Comparison of ENCODE assay signal across 20 cellular contexts in the genomic region with DNA sequence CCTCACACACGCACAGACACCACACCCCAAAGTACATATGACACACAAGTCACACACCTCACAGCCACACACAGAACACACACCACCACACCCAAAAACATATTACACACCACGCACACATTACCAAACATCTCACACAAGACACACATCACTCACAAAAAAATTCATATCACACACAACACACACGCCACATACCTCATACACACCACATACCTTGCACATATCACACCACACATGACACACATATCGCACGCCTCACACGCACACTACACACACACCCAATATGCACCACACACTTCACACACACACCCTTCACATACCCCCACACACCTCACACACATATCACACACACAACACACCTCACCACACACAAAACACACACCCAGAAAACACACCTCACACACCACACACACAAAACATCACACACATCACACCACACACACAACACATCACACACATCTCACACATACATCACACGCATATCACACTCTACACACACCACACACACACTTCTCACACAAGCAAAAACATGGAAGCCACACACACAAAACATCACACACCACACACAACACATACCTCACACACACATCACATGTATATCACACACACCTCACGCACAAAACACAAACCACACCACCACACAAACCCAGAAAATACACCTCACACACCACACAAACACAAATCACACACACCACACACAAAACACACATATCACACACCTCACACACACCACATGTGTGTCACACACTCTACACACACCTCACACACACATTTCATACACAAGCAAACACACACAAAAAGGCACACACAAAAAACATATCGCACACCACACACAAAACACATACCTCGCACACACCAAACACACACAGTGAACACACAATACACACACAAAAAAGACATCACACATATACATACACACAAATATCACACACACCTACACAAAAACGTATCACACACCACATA.
DNase-seq lines count a peak whose midpoint lies in the region; ATAC-seq, FAIRE-seq and TF ChIP-seq lines count a peak whose summit lies in the region.
"Had no signal": no experiment of that assay in that cellular context is flagged by ENCODE, and none has a peak within 500 bp of the region (broad histone marks: within the 10 kb centered on the region; RNA-seq: fewer than 3 reads in every experiment).

No MANE protein-coding gene starts in this region.

- H3K9ac ChIP-seq in K562 (ENCODE audit: insufficient read depth in 1 of 2, low read depth in 2 of 2, low read length in 2 of 2) = no peak overlapping the region

- 45% methylated on average over 9 of the region's 11 CpGs for WGBS in K562 (ENCODE audit: insufficient coverage, low coverage, missing lambda C conversion rate)

- no peak overlapping the region for H3K4me2 ChIP-seq in K562 (ENCODE audit: insufficient read depth, low read length)

- H3K79me2 ChIP-seq in K562 (ENCODE audit: control insufficient read depth, insufficient read depth, low read length) = no peaks in the 10 kb centered on the region

- TF ChIP-seq POLR2A in K562 (conservative IDR thresholded peaks at IDR 0.05) = no peak

- TF ChIP-seq RAD21 in K562 (CRISPR knock-in tag; conservative IDR thresholded peaks at IDR 0.05 in 1 of 2, IDR thresholded peaks at IDR 0.05 in 1 of 2) = no peak

- H3K9me3 ChIP-seq in HEK293 (ENCODE audit: control insufficient read depth, insufficient read depth, low read depth, low read length) (no peaks in the 10 kb centered on the region), K562 (replicated peaks; ENCODE audit: control insufficient read depth, insufficient read depth, low read depth, low read length) (no peaks in the 10 kb centered on the region)
- H3K9me3 ChIP-seq: HAP-1 had no signal

- no peak overlapping the region for H2AFZ ChIP-seq in K562 (ENCODE audit: low read depth, low read length)

- H3K27ac ChIP-seq in HEK293 (ENCODE audit: extremely low read depth, low read depth, low read length) (no peak overlapping the region), K562 (ENCODE audit: extremely low read depth, low read depth, low read length) (no peak overlapping the region)

- peak; percentile 44 for FAIRE-seq in K562 (lab: Jason Lieb, UNC)
- FAIRE-seq in urothelium cell line (lab: Jason Lieb, UNC) = peak; percentile 94
- FAIRE-seq: GM19239, RCC 7860 had no signal

- POLR2A ChIA-PET in HEK293 (lab: Yijun Ruan, JAX) = no interaction called here
- POLR2A ChIA-PET in K562 (lab: Yijun Ruan, JAX) = no interaction called here

- DNase-seq in GM13977 (ENCODE audit: low spot score) = peak; percentile 19
- no peak for DNase-seq in K562 (ENCODE audit: extremely low read depth in 1 of 4, low spot score in 3 of 4)
- DNase-seq in urothelium cell line (ENCODE audit: low spot score) = no peak
- no peak for DNase-seq in activated effector memory CD4-positive, alpha-beta T cell treated with anti-CD3 and anti-CD28 coated beads, Interleukin-2, amount 50 U/mL, for 16 hours
- no peak for DNase-seq in NCI-H446 treated with DMSO at 0.1 percent for 48 hours (lab: John Stamatoyannopoulos, UW)
- DNase-seq: CD4-positive, CD25-positive, alpha-beta regulatory T cell; COR-L47; DMS79; MG63; NCI-H1417; NCI-H1694 treated with DMSO at 0.1 percent for 48 hours; NCI-H446; NCI-H526 treated with DMSO at 0.1 percent for 48 hours; OCI-M1; SHP77 had no signal

- no peaks in the 10 kb centered on the region for H4K20me1 ChIP-seq in K562 (replicated peaks; ENCODE audit: control insufficient read depth, insufficient read depth, low read length)

- CTCF ChIA-PET in HEK293 (lab: Yijun Ruan, JAX) (no interaction called here), K562 (lab: Yijun Ruan, JAX; ENCODE audit: low intra/inter-chr PET ratio) (no interaction called here)

- TF ChIP-seq EP300 in K562 (IDR thresholded peaks at IDR 0.05; ENCODE audit: low read length) = no peak

- in situ Hi-C loops in GM13977 (cut with MboI; ENCODE audit: low pct_unique_long_range_greater_than_20kb, low sequenced_read_pairs, unreplicated experiment) (no loop called here), K562 (cut with MboI) (no loop called here)

- TF ChIP-seq CTCF in GM13977 (IDR thresholded peaks at IDR 0.05; ENCODE audit: extremely low read depth, insufficient read depth, missing control alignments) = no peak
- TF ChIP-seq CTCF in HEK293 (tag by site-specific recombination; IDR thresholded peaks at IDR 0.05) = no peak
- no peak for TF ChIP-seq CTCF in K562 (IDR thresholded peaks at IDR 0.05 in 2 of 3, conservative IDR thresholded peaks at IDR 0.05 in 1 of 3; ENCODE audit: insufficient read depth in 2 of 3, low read depth in 1 of 3, low read length in 3 of 3)

- H3K4me1 ChIP-seq in HEK293 (ENCODE audit: control insufficient read depth, insufficient read depth, low read length) (no peaks in the 10 kb centered on the region), K562 (replicated peaks in 1 of 2; ENCODE audit: control insufficient read depth in 2 of 2, insufficient read depth in 2 of 2, low read length in 2 of 2) (peaks cover 0 to 4% of the 10 kb centered on the region in 2 experiments; a peak in 1 of 5 replicates)
- H3K4me1 ChIP-seq: HAP-1 had no signal

- intact Hi-C loops in K562 (cut with micrococcal nuclease) = no loop called here

- no peaks in the 10 kb centered on the region for H3K9me1 ChIP-seq in K562 (ENCODE audit: control insufficient read depth, insufficient read depth, low read length)

- H3K36me3 ChIP-seq in HEK293 (ENCODE audit: control insufficient read depth in 2 of 2, insufficient read depth in 1 of 2, low read length in 2 of 2) (no peaks in the 10 kb centered on the region), K562 (ENCODE audit: control insufficient read depth, insufficient read depth, low read length) (no peaks in the 10 kb centered on the region)
- H3K36me3 ChIP-seq: HAP-1, MG63 had no signal

- ATAC-seq in K562 (no peak), GM21529 (IDR thresholded peaks at IDR 0.05; ENCODE audit: unreplicated experiment) (no peak)

- BruUV-seq in K562 (replicated peaks; lab: Mats Ljungman, UMichigan) = no TSS peak

- no peak overlapping the region for H3K4me3 ChIP-seq in HEK293 (ENCODE audit: low read depth, low read length)
- no peak overlapping the region for H3K4me3 ChIP-seq in K562
- H3K4me3 ChIP-seq: HAP-1, MG63 had no signal

- H3K27me3 ChIP-seq in K562 (ENCODE audit: control insufficient read depth in 2 of 2, insufficient read depth in 2 of 2, low read length in 2 of 2) = peaks cover 0 to 28% of the 10 kb centered on the region in 2 experiments; a peak in 2 of 5 replicates
- H3K27me3 ChIP-seq: MG63 had no signal

TF ChIP-seq in HEK293, 187 proteins besides CTCF, POLR2A, EP300 and RAD21 (continues in another document):
- TF ChIP-seq ZNF473 (tag by site-specific recombination; IDR thresholded peaks at IDR 0.05) (0 out of 2 replicates have a peak, but pooled peaks have one; percentile 6), ZNF18 (tag by site-specific recombination; IDR thresholded peaks at IDR 0.05) (peak; percentile 70; the same call in 1 of the 2 replicates), ZNF114 (tag by site-specific recombination; IDR thresholded peaks at IDR 0.05) (0 out of 2 replicates have a peak, but pooled peaks have one; percentile 20), ZNF701 (tag by site-specific recombination; IDR thresholded peaks at IDR 0.05) (no peak), ZNF544 (tag by site-specific recombination; IDR thresholded peaks at IDR 0.05) (peak; percentile 62; the same call in 1 of the 2 replicates), ZNF571 (tag by site-specific recombination; IDR thresholded peaks at IDR 0.05) (0 out of 2 replicates have a peak, but pooled peaks have one; percentile 11), ZNF785 (tag by site-specific recombination; IDR thresholded peaks at IDR 0.05) (0 out of 2 replicates have a peak, but pooled peaks have one; percentile 14)

TF ChIP-seq in K562, 482 proteins besides CTCF, POLR2A, EP300 and RAD21:
- TF ChIP-seq ZBTB43 (CRISPR knock-in tag; IDR thresholded peaks at IDR 0.05) = no peak
- TF ChIP-seq, protein P1, sequence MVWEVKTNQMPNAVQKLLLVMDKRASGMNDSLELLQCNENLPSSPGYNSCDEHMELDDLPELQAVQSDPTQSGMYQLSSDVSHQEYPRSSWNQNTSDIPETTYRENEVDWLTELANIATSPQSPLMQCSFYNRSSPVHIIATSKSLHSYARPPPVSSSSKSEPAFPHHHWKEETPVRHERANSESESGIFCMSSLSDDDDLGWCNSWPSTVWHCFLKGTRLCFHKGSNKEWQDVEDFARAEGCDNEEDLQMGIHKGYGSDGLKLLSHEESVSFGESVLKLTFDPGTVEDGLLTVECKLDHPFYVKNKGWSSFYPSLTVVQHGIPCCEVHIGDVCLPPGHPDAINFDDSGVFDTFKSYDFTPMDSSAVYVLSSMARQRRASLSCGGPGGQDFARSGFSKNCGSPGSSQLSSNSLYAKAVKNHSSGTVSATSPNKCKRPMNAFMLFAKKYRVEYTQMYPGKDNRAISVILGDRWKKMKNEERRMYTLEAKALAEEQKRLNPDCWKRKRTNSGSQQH (CRISPR knock-in tag; IDR thresholded peaks at IDR 0.05) = 0 out of 2 replicates have a peak, but pooled peaks have one; percentile 22
